ENCODE assay signal across 14 cellular contexts in the genomic region with DNA sequence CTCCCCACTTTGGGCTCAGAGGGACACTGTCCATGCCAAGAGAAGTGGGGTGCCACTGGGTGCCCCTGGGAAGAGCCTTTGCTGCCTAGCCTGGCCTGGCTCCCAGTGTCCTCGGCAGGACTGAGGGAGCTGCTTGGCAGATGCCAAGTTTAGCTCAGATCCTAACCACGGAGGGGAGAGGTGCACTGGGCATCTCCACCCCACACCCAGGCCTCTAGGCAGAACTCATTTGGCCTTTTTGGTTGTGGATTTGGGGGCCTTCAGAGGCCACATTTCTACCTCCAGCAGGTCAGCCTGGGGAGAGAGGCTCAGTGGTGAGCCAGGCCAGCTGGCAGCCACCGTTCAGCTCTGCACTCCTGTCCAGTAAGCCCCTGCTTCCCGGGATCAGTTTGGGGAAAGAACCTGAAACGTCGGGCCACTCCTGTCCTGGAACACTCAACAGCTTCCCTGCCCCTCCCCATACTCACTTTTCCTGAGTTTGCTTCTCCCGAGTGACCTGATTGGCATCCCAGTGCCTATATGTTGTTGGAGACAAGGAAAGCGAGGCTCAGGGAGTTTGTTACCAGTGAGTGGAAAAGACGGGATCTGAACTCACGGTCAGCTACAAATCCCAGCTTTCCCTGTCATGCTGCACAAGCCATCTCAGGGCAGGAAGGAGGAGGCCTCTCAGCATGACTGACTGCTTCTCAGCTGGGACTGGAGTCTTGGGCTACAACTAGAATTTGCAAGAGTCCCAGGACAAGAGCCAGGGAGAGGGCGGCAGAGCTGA. TPM values are rescaled to one million over a fixed set of nuclear protein-coding genes. Genes with fewer than 3 reads are reported as not detected.
"Had no signal": no experiment of that assay in that cellular context is flagged by ENCODE, and none has a peak within 500 bp of the region (broad histone marks: within the 10 kb centered on the region; RNA-seq: fewer than 3 reads in every experiment).

No MANE protein-coding gene starts in this region.

- H3K4me3 Mint-ChIP-seq: activated CD4-positive, alpha-beta memory T cell treated with anti-CD3 and anti-CD28 coated beads for 36 hours; activated naive CD4-positive, alpha-beta T cell treated with anti-CD3 and anti-CD28 coated beads, Interleukin-2, amount 10 ng/mL, durations not matched to agents 7 days and 5 days; naive thymus-derived CD8-positive, alpha-beta T cell; stimulated activated effector memory CD8-positive, alpha-beta T cell treated with anti-CD3 and anti-CD28 coated beads, Interleukin-12 subunit alpha, Interleukin-12 subunit beta, amount 100 ng/mL, for 72 hours had no signal

- H3K36me3 ChIP-seq: ovary, tibial artery had no signal

- ATAC-seq: naive thymus-derived CD8-positive, alpha-beta T cell; stimulated activated effector memory CD8-positive, alpha-beta T cell treated with anti-CD3 and anti-CD28 coated beads, Interleukin-12 subunit alpha, Interleukin-12 subunit beta, amount 100 ng/mL, for 72 hours had no signal

- H3K9me3 ChIP-seq: ovary, tibial artery had no signal

- H3K27me3 ChIP-seq: ovary, tibial artery had no signal

- H3K4me1 Mint-ChIP-seq: activated naive CD4-positive, alpha-beta T cell treated with anti-CD3 and anti-CD28 coated beads, Interleukin-2, amount 10 ng/mL, durations not matched to agents 7 days and 5 days; stimulated activated effector memory CD8-positive, alpha-beta T cell treated with anti-CD3 and anti-CD28 coated beads, Interleukin-12 subunit alpha, Interleukin-12 subunit beta, amount 100 ng/mL, for 72 hours had no signal

- DNase-seq: activated CD4-positive, alpha-beta memory T cell treated with anti-CD3 and anti-CD28 coated beads for 36 hours; activated CD4-positive, CD25-positive, alpha-beta regulatory T cell treated with anti-CD3 and anti-CD28 coated beads, Interleukin-2, amount 50 U/mL, for 72 hours; activated naive CD4-positive, alpha-beta T cell treated with anti-CD3 and anti-CD28 coated beads, Interleukin-2, amount 10 ng/mL, durations not matched to agents 7 days and 5 days; erythroblast; hippocampal formation; kidney glomerular epithelial cell; naive thymus-derived CD8-positive, alpha-beta T cell; ovary; SIG-M5; SW 1271; tibial artery had no signal

- H3K27ac Mint-ChIP-seq: activated CD4-positive, alpha-beta memory T cell treated with anti-CD3 and anti-CD28 coated beads for 36 hours; activated naive CD4-positive, alpha-beta T cell treated with anti-CD3 and anti-CD28 coated beads, Interleukin-2, amount 10 ng/mL, durations not matched to agents 7 days and 5 days; naive thymus-derived CD8-positive, alpha-beta T cell; stimulated activated effector memory CD8-positive, alpha-beta T cell treated with anti-CD3 and anti-CD28 coated beads, Interleukin-12 subunit alpha, Interleukin-12 subunit beta, amount 100 ng/mL, for 72 hours had no signal

- H3K9me3 Mint-ChIP-seq: activated CD4-positive, alpha-beta memory T cell treated with anti-CD3 and anti-CD28 coated beads for 36 hours; activated naive CD4-positive, alpha-beta T cell treated with anti-CD3 and anti-CD28 coated beads, Interleukin-2, amount 10 ng/mL, durations not matched to agents 7 days and 5 days; naive thymus-derived CD8-positive, alpha-beta T cell; stimulated activated effector memory CD8-positive, alpha-beta T cell treated with anti-CD3 and anti-CD28 coated beads, Interleukin-12 subunit alpha, Interleukin-12 subunit beta, amount 100 ng/mL, for 72 hours had no signal

- H3K27ac ChIP-seq: ovary, tibial artery had no signal

- H3K4me1 ChIP-seq: tibial artery had no signal

- H3K4me3 ChIP-seq: lung, ovary, smooth muscle cell, tibial artery had no signal

- H3K36me3 Mint-ChIP-seq: activated CD4-positive, alpha-beta memory T cell treated with anti-CD3 and anti-CD28 coated beads for 36 hours; activated naive CD4-positive, alpha-beta T cell treated with anti-CD3 and anti-CD28 coated beads, Interleukin-2, amount 10 ng/mL, durations not matched to agents 7 days and 5 days; naive thymus-derived CD8-positive, alpha-beta T cell; stimulated activated effector memory CD8-positive, alpha-beta T cell treated with anti-CD3 and anti-CD28 coated beads, Interleukin-12 subunit alpha, Interleukin-12 subunit beta, amount 100 ng/mL, for 72 hours had no signal

- H3K4me2 ChIP-seq: smooth muscle cell had no signal

RNA-seq across cellular contexts. Expression of gene CXCL12, which starts 11.2 kb away (rescaled TPM):
- total RNA-seq: activated CD4-positive, alpha-beta memory T cell treated with anti-CD3 and anti-CD28 coated beads for 36 hours; naive thymus-derived CD8-positive, alpha-beta T cell had no signal
- polyA plus RNA-seq: naive thymus-derived CD8-positive, alpha-beta T cell had no signal
